9 cellular contexts compared by ENCODE assay signal in the genomic region with DNA sequence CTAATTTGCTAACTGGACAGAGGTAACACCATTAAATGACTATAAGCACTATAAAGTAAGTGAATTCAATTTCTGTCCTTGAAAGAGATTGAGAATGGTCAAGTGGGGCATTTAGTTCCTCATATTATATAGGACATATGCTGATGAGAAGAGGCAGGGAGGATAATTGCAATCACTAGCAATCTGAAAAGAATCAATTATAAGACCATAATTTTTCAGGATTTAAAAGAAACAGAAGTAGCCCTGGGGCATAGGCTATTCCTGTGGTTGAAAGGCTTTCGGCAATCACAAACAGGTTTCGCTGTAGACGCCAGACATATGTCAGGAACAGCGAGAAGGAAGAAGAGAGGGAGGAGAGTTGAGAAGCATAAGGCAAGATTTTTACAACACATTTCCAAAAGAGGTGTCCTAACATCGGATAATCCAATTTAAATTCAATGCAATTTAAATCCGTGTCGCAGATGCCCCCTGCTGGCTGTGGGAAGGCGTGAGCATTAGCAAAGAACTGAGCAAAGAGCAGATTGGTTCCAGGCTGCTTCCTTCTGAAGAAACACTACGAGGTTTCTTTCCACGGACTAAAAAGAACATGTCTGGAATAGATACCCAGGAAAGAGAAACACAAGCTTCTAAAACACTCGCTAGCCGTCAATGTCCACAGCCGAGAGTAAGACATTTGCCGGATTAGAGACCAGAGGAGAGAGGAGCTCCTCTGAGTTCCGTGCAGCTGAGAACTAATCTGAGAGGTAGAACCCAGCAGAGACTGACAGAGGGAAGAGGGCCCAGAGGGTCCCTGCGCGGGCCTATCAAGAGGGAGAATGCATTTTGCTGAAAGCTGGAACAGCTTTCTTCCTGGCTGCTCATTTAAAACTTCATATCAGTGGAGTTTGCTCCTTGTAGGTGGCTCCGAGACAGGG. TPM values are rescaled to one million over a fixed set of nuclear protein-coding genes. Genes with fewer than 3 reads are reported as not detected.
DNase-seq lines count a peak whose midpoint lies in the region; ATAC-seq and TF ChIP-seq lines count a peak whose summit lies in the region.
"Had no signal": no experiment of that assay in that cellular context is flagged by ENCODE, and none has a peak within 500 bp of the region (broad histone marks: within the 10 kb centered on the region; RNA-seq: fewer than 3 reads in every experiment).

No MANE protein-coding gene starts in this region.

- no peaks in the 10 kb centered on the region for H3K4me1 ChIP-seq in Peyer's patch

- TF ChIP-seq CTCF in GM12872 (IDR thresholded peaks at IDR 0.05; ENCODE audit: insufficient read depth, low read depth, low read length) (peak; percentile 82), Peyer's patch (IDR thresholded peaks at IDR 0.05) (peak in 5 of 6 experiments; percentile 25 to 69 (median 56))

- peak; percentile 72 for DNase-seq in LHCN-M2 (ENCODE audit: low read depth)
- peak in 2 of 3 donors; percentile 52 to 65 for DNase-seq in Peyer's patch
- peak; percentile 43 for DNase-seq in activated naive CD8-positive, alpha-beta T cell treated with anti-CD3 and anti-CD28 coated beads, Interleukin-2, amount 10 ng/mL, durations not matched to agents 7 days and 5 days
- peak; percentile 75 for DNase-seq in left cardiac atrium
- peak; percentile 58 for DNase-seq in renal cortical epithelial cell (ENCODE audit: low read depth)

- H3K27me3 ChIP-seq in Peyer's patch: no peaks in the 10 kb centered on the region

- H3K27ac Mint-ChIP-seq in activated naive CD8-positive, alpha-beta T cell treated with anti-CD3 and anti-CD28 coated beads, Interleukin-2, amount 10 ng/mL, durations not matched to agents 7 days and 5 days: no peak overlapping the region
- H3K27ac Mint-ChIP-seq: activated naive CD4-positive, alpha-beta T cell treated with anti-CD3 and anti-CD28 coated beads, Interleukin-2, amount 50 U/mL, for 72 hours had no signal

- no peak overlapping the region for H3K4me3 Mint-ChIP-seq in activated naive CD8-positive, alpha-beta T cell treated with anti-CD3 and anti-CD28 coated beads, Interleukin-2, amount 10 ng/mL, durations not matched to agents 7 days and 5 days

- H3K4me1 Mint-ChIP-seq in activated naive CD8-positive, alpha-beta T cell treated with anti-CD3 and anti-CD28 coated beads, Interleukin-2, amount 10 ng/mL, durations not matched to agents 7 days and 5 days: no peaks in the 10 kb centered on the region

- peak overlapping the region in 1 of 4 donors; percentile 49 for H3K27ac ChIP-seq in Peyer's patch

- intact Hi-C loops in left cardiac atrium (cut with DNase I): loop anchor here (2.0 to 10.0 kb wide), 6 partner anchors 100 to 317 kb away; a partner anchor contains a TSS

- H3K36me3 ChIP-seq in Peyer's patch: no peaks in the 10 kb centered on the region

- POLR2A ChIA-PET in activated naive CD8-positive, alpha-beta T cell treated with anti-CD3 and anti-CD28 coated beads, Interleukin-2, amount 10 ng/mL, durations not matched to agents 7 days and 5 days (lab: Charles Lee): no interaction called here

- peaks cover 7% of the 10 kb centered on the region for H3K27me3 Mint-ChIP-seq in activated naive CD8-positive, alpha-beta T cell treated with anti-CD3 and anti-CD28 coated beads, Interleukin-2, amount 10 ng/mL, durations not matched to agents 7 days and 5 days

- ATAC-seq in activated naive CD8-positive, alpha-beta T cell treated with anti-CD3 and anti-CD28 coated beads, Interleukin-2, amount 10 ng/mL, durations not matched to agents 7 days and 5 days (ENCODE audit: low read depth): no peak
- ATAC-seq in left cardiac atrium (peak; percentile 75 to 78), GM21423 (IDR thresholded peaks at IDR 0.05; ENCODE audit: unreplicated experiment) (no peak), HG03045 (IDR thresholded peaks at IDR 0.05; ENCODE audit: unreplicated experiment) (no peak)

- H3K4me3 ChIP-seq in Peyer's patch: no peak overlapping the region

- no peaks in the 10 kb centered on the region for H3K36me3 Mint-ChIP-seq in activated naive CD8-positive, alpha-beta T cell treated with anti-CD3 and anti-CD28 coated beads, Interleukin-2, amount 10 ng/mL, durations not matched to agents 7 days and 5 days
- H3K36me3 Mint-ChIP-seq: activated naive CD4-positive, alpha-beta T cell treated with anti-CD3 and anti-CD28 coated beads, Interleukin-2, amount 50 U/mL, for 72 hours had no signal

- H3K9me3 ChIP-seq in Peyer's patch: no peaks in the 10 kb centered on the region

- no peak for TF ChIP-seq POLR2A in Peyer's patch (IDR thresholded peaks at IDR 0.05)

- no peaks in the 10 kb centered on the region for H3K9me3 Mint-ChIP-seq in activated naive CD8-positive, alpha-beta T cell treated with anti-CD3 and anti-CD28 coated beads, Interleukin-2, amount 10 ng/mL, durations not matched to agents 7 days and 5 days
- H3K9me3 Mint-ChIP-seq: activated naive CD4-positive, alpha-beta T cell treated with anti-CD3 and anti-CD28 coated beads, Interleukin-2, amount 50 U/mL, for 72 hours had no signal

RNA-seq across cellular contexts. Expression of a gene that starts 27.9 kb away (rescaled TPM):
- total RNA-seq in LHCN-M2 (2014; rRNA removed): 4.0 and 6.4 TPM in 2 replicates
- polyA plus RNA-seq in LHCN-M2 (2012): 2.8 TPM
- 10 to 100 TPM; 13.1 to 56.9 (median 31.7) TPM for total RNA-seq in Peyer's patch
- total RNA-seq in activated naive CD8-positive, alpha-beta T cell treated with anti-CD3 and anti-CD28 coated beads, Interleukin-2, amount 10 ng/mL, durations not matched to agents 7 days and 5 days: 1 to 10 TPM; 4.1 to 4.4 TPM
- total RNA-seq in left cardiac atrium: 100 to 1,000 TPM; 215 to 235 TPM
- total RNA-seq in renal cortical epithelial cell: 3.3 and 4.6 TPM in 2 replicates

Comparison
In these comparisons a context has a peak if more than half of its experiments do, and no peak if none do; other contexts are left out.
1. ATAC-seq: peak in left cardiac atrium (2 of 2); none in activated naive CD8-positive, alpha-beta T cell treated with anti-CD3 and anti-CD28 coated beads, Interleukin-2, amount 10 ng/mL, durations not matched to agents 7 days and 5 days (single experiment), GM21423 (single experiment) and HG03045 (single experiment).
2. Peak in every context shown above with its lines, with median percentiles within 50 percentile points of each other: DNase-seq.